Comparison of ENCODE assay signal across 8 cellular contexts in the genomic region with DNA sequence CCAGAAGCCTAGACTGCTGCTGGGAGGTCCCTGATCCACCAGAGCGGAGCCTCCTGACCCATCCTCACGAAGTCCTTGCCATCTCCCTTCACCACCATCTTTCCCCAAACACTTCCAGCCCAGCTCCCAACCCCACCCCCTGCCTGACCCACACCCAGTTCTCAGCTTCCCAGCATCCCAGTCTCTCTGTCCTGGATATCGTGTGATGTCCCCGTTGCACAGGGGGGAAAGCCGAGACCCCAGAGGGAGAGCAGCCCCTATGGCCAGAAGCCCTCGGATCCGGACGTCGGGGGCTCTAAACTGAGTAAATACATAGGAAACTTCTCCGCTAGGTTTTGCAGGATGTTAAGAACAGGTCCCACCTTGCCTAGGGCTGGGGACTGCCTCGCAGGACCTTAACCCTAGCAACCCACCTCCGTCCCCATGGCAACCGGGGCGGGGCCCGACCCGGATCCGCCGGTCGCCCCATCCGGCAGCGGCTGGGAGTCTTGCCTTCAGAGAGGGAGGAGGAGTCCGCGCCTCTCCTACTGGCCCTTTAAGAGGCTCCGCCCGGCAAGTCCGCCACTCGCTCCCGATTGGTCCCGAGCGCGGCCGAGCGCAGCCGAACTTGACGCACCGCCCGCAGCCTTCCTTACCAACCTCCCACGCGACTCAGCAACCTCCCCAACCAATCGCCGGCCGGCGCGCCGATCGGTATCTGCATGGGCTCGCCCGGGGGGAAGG. TPM values are rescaled to one million over a fixed set of nuclear protein-coding genes. Genes with fewer than 3 reads are reported as not detected.
DNase-seq lines count a peak whose midpoint lies in the region; ATAC-seq, FAIRE-seq and TF ChIP-seq lines count a peak whose summit lies in the region.

No MANE protein-coding gene starts in this region.

- TF ChIP-seq POLR2A in thyroid gland (IDR thresholded peaks at IDR 0.05), result no peak

- H3K27ac ChIP-seq in cardiac muscle cell (no peak overlapping the region), pancreas (no peak overlapping the region), thyroid gland (no peak overlapping the region)

- H3K36me3 ChIP-seq in cardiac muscle cell (no peaks in the 10 kb centered on the region), pancreas (no peaks in the 10 kb centered on the region), thyroid gland (no peaks in the 10 kb centered on the region)

- H3K4me3 ChIP-seq in GM12864 (ENCODE audit: low read depth, low read length), result peak overlapping the region; percentile 53
- H3K4me3 ChIP-seq in cardiac muscle cell, result peak overlapping the region; percentile 23
- peak overlapping the region; percentile 10 to 96 (median 92) for H3K4me3 ChIP-seq in pancreas
- peak overlapping the region in 1 of 3 donors; percentile 85 for H3K4me3 ChIP-seq in thyroid gland (replicated peaks in 1 of 3)

- peaks cover 6% of the 10 kb centered on the region for H3K36me3 Mint-ChIP-seq in activated naive CD8-positive, alpha-beta T cell treated with anti-CD3 and anti-CD28 coated beads, Interleukin-2, amount 50 U/mL, for 24 hours (ENCODE audit: low read depth)

- FAIRE-seq in pancreas (lab: Jason Lieb, UNC), result peak; percentile 95

- H3K9me3 Mint-ChIP-seq in activated naive CD8-positive, alpha-beta T cell treated with anti-CD3 and anti-CD28 coated beads, Interleukin-2, amount 50 U/mL, for 24 hours, result no peaks in the 10 kb centered on the region

- peaks cover 18% of the 10 kb centered on the region for H3K4me1 Mint-ChIP-seq in activated naive CD8-positive, alpha-beta T cell treated with anti-CD3 and anti-CD28 coated beads, Interleukin-2, amount 50 U/mL, for 24 hours

- intact Hi-C loops in pancreas (cut with DNase I), result no loop called here
- intact Hi-C loops in thyroid gland (cut with DNase I), result loop anchor here (2.0 to 5.0 kb wide), 2 partner anchors 15 to 55 kb away; a partner anchor contains a TSS

- H3K9me3 ChIP-seq in cardiac muscle cell (ENCODE audit: low read depth) (no peaks in the 10 kb centered on the region), pancreas (no peaks in the 10 kb centered on the region), thyroid gland (no peaks in the 10 kb centered on the region)

- TF ChIP-seq CTCF in GM12864 (IDR thresholded peaks at IDR 0.05; ENCODE audit: low read depth, low read length, missing control alignments) (no peak), cardiac muscle cell (IDR thresholded peaks at IDR 0.05; ENCODE audit: low read depth, low read length) (no peak), pancreas (IDR thresholded peaks at IDR 0.05) (no peak), thyroid gland (IDR thresholded peaks at IDR 0.05) (no peak)

- H3K4me3 Mint-ChIP-seq in activated naive CD8-positive, alpha-beta T cell treated with anti-CD3 and anti-CD28 coated beads, Interleukin-2, amount 50 U/mL, for 24 hours, result peak overlapping the region; percentile 75

- DNase-seq in GM12864 (ENCODE audit: low read depth), result peak; percentile 99
- peak; percentile 97 for DNase-seq in NCI-H1417 treated with DMSO at 0.1 percent for 48 hours (lab: John Stamatoyannopoulos, UW)
- DNase-seq in SW 1271 (lab: John Stamatoyannopoulos, UW), result peak; percentile 91 to 99
- DNase-seq in activated naive CD8-positive, alpha-beta T cell treated with anti-CD3 and anti-CD28 coated beads, Interleukin-2, amount 50 U/mL, for 24 hours, result peak; percentile 99
- peak; percentile 100 for DNase-seq in cardiac muscle cell (ENCODE audit: low read depth in 1 of 2, low spot score in 1 of 2)
- peak; percentile 99 to 100 (median 100) for DNase-seq in pancreas
- DNase-seq in thyroid gland, result peak; percentile 100

- WGBS in pancreas, 2 donors, result 2 to 3% methylated on average over 48 of the region's 48 CpGs
- 6 to 7% methylated on average over 15 to 24 of the region's 48 CpGs for WGBS in thyroid gland, 2 donors

- H3K27me3 ChIP-seq in cardiac muscle cell (no peaks in the 10 kb centered on the region), pancreas (no peaks in the 10 kb centered on the region), thyroid gland (no peaks in the 10 kb centered on the region)

- peak overlapping the region; percentile 72 for H3K27ac Mint-ChIP-seq in activated naive CD8-positive, alpha-beta T cell treated with anti-CD3 and anti-CD28 coated beads, Interleukin-2, amount 50 U/mL, for 24 hours

- H3K4me1 ChIP-seq in cardiac muscle cell (ENCODE audit: low read depth) (peaks cover 3% of the 10 kb centered on the region), pancreas (no peaks in the 10 kb centered on the region), thyroid gland (peaks cover 19 to 20% of the 10 kb centered on the region in 2 donors)

- ATAC-seq in HG02840 (IDR thresholded peaks at IDR 0.05; ENCODE audit: low FRiP score, unreplicated experiment) (peak; percentile 86), pancreas (peak; percentile 95 to 97 (median 96))
- ATAC-seq in activated naive CD8-positive, alpha-beta T cell treated with anti-CD3 and anti-CD28 coated beads, Interleukin-2, amount 50 U/mL, for 24 hours, result peak; percentile 97

- no peaks in the 10 kb centered on the region for H3K27me3 Mint-ChIP-seq in activated naive CD8-positive, alpha-beta T cell treated with anti-CD3 and anti-CD28 coated beads, Interleukin-2, amount 50 U/mL, for 24 hours

RNA-seq across cellular contexts. Expression of a gene that starts 0.5 kb away (rescaled TPM):
- 202 and 253 TPM in 2 replicates for total RNA-seq in cardiac muscle cell
- polyA plus RNA-seq in cardiac muscle cell, result 154 and 177 TPM in 2 replicates
- total RNA-seq in pancreas, result 10 to 100 TPM; 26.3 to 45.7 (median 30.6) TPM
- polyA plus RNA-seq in pancreas, result 100 to 1,000 TPM in 1 of 2 donors, 10 to 100 TPM in 1; 84.0 to 102 TPM
- total RNA-seq in thyroid gland, result 100 to 1,000 TPM in 2 of 4 donors, 10 to 100 TPM in 2; 93.3 to 160 (median 105) TPM

RNA-seq across cellular contexts. Expression of a gene that starts 13.0 kb away (rescaled TPM):
- 0.28 and 0.54 TPM in 2 replicates for total RNA-seq in cardiac muscle cell
- polyA plus RNA-seq in cardiac muscle cell, result 0.13 and 2.2 TPM in 2 replicates
- under 1 TPM; 0.17 to 0.34 (median 0.28) TPM for total RNA-seq in pancreas
- under 1 TPM; 0.72 to 0.92 TPM for polyA plus RNA-seq in pancreas
- total RNA-seq in thyroid gland, result 1 to 10 TPM in 2 of 4 donors, under 1 TPM in 2; 0.78 to 2.2 (median 0.97) TPM

RNA-seq across cellular contexts. Expression of a gene that starts 14.9 kb away (rescaled TPM):
- total RNA-seq in cardiac muscle cell, result 89.0 and 110 TPM in 2 replicates
- polyA plus RNA-seq in cardiac muscle cell, result 51.5 and 71.8 TPM in 2 replicates
- total RNA-seq in pancreas, result 10 to 100 TPM; 24.8 to 53.8 (median 39.2) TPM
- polyA plus RNA-seq in pancreas, result 10 to 100 TPM; 29.6 to 53.6 TPM
- total RNA-seq in thyroid gland, result 10 to 100 TPM; 36.4 to 90.9 (median 66.7) TPM

RNA-seq across cellular contexts. Expression of a gene that starts 33.3 kb away (rescaled TPM):
- total RNA-seq in cardiac muscle cell, result 1.9 and 5.4 TPM in 2 replicates
- 4.0 and 5.9 TPM in 2 replicates for polyA plus RNA-seq in cardiac muscle cell
- total RNA-seq in pancreas, result 1 to 10 TPM in 4 of 6 donors, under 1 TPM in 2; 0.73 to 2.6 (median 1.7) TPM
- 1 to 10 TPM; 3.3 to 5.6 TPM for polyA plus RNA-seq in pancreas
- 1 to 10 TPM in 3 of 4 donors, not detected in 1; 1.2 to 3.3 (median 1.9) TPM for total RNA-seq in thyroid gland

RNA-seq across cellular contexts. Expression of a gene that starts 34.4 kb away (rescaled TPM):
- total RNA-seq in cardiac muscle cell, result 0.15 and 0.18 TPM in 2 replicates
- 0.40 and 1.0 TPM in 2 replicates for polyA plus RNA-seq in cardiac muscle cell
- total RNA-seq in pancreas, result 1 to 10 TPM in 2 of 6 donors, under 1 TPM in 4; 0.42 to 1.2 (median 0.50) TPM
- 1 to 10 TPM in 1 of 2 donors, under 1 TPM in 1; 0.95 to 1.5 TPM for polyA plus RNA-seq in pancreas
- total RNA-seq in thyroid gland, result 1 to 10 TPM in 3 of 4 donors, under 1 TPM in 1; 0.40 to 2.1 (median 1.3) TPM
